18 cellular contexts compared by ENCODE assay signal in the genomic region with DNA sequence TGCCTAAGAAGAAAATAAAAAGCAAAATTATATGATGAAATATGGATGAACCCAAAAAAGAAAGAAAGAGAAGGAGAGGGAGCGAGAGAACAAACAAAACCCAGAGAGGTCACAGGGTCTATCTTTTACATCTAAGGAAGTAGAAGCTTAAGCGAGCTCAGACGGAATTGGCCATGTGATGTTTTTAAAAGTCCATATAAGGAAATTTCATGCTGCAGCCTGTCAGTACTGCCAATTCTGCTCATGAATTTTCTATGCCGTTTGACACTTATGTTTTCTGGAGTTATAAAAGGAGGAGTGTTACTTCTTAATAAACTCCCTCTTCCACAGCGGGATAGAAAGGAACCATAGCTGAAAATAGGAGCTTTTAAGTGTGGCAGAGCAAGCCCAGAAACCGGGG. TPM values are rescaled to one million over a fixed set of nuclear protein-coding genes. Genes with fewer than 3 reads are reported as not detected.
DNase-seq lines count a peak whose midpoint lies in the region; ATAC-seq and TF ChIP-seq lines count a peak whose summit lies in the region.
"Had no signal": no experiment of that assay in that cellular context is flagged by ENCODE, and none has a peak within 500 bp of the region (broad histone marks: within the 10 kb centered on the region; RNA-seq: fewer than 3 reads in every experiment).

No MANE protein-coding gene starts in this region.

- H3K36me3 Mint-ChIP-seq in WTC11 (no peaks in the 10 kb centered on the region), mesothelial cell of epicardium (no peaks in the 10 kb centered on the region)
- H3K36me3 Mint-ChIP-seq: activated naive CD4-positive, alpha-beta T cell treated with anti-CD3 and anti-CD28 coated beads, Interleukin-2, amount 50 U/mL, for 24 hours; CD4-positive, alpha-beta memory T cell had no signal

- intact Hi-C loops in lower lobe of right lung (cut with DNase I), result no loop called here

- no peaks in the 10 kb centered on the region for H3K27me3 ChIP-seq in lower lobe of right lung (ENCODE audit: low read depth)
- H3K27me3 ChIP-seq in tibial nerve, result peaks cover 0 to 16% of the 10 kb centered on the region in 2 donors
- H3K27me3 ChIP-seq: SJSA1, upper lobe of left lung had no signal

- no peak for TF ChIP-seq POLR2A in tibial nerve (IDR thresholded peaks at IDR 0.05)

- POLR2A ChIA-PET in WTC11 (lab: Charles Lee), result interaction anchor here (0.5 kb wide), 1 partner anchor 98 kb away, joined by 3 read pairs; no protein-coding TSS in a partner anchor

- 19 to 30% methylated on average over 6 of the region's 6 CpGs for WGBS in tibial nerve, 2 donors

- H3K4me1 Mint-ChIP-seq in WTC11, result peaks cover 18% of the 10 kb centered on the region
- H3K4me1 Mint-ChIP-seq in mesothelial cell of epicardium, result peaks cover 30% of the 10 kb centered on the region
- H3K4me1 Mint-ChIP-seq: activated naive CD4-positive, alpha-beta T cell treated with anti-CD3 and anti-CD28 coated beads, Interleukin-2, amount 50 U/mL, for 24 hours had no signal

- H3K9me3 ChIP-seq in lower lobe of right lung, result no peaks in the 10 kb centered on the region
- no peaks in the 10 kb centered on the region for H3K9me3 ChIP-seq in tibial nerve
- H3K9me3 ChIP-seq: SJSA1, upper lobe of left lung had no signal

- TF ChIP-seq CTCF in WTC11 (IDR thresholded peaks at IDR 0.05) (no peak), mesothelial cell of epicardium (IDR thresholded peaks at IDR 0.05; ENCODE audit: unreplicated experiment) (no peak), lower lobe of right lung (IDR thresholded peaks at IDR 0.05) (no peak), tibial nerve (IDR thresholded peaks at IDR 0.05) (no peak)

- H3K27ac Mint-ChIP-seq in WTC11 (peak overlapping the region; percentile 57; the same call in 1 of the 2 replicates), mesothelial cell of epicardium (peak overlapping the region; percentile 11)
- H3K27ac Mint-ChIP-seq: activated naive CD4-positive, alpha-beta T cell treated with anti-CD3 and anti-CD28 coated beads, Interleukin-2, amount 50 U/mL, for 24 hours; CD4-positive, alpha-beta memory T cell; T-helper 1 cell treated with Interleukin-12 subunit alpha and Interleukin-12 subunit beta and Interleukin-4 antibody, amounts not matched to agents 30 μg/mL and 1 μg/mL, for 36 hours had no signal

- H3K4me3 ChIP-seq in lower lobe of right lung (no peak overlapping the region), tibial nerve (no peak overlapping the region)
- H3K4me3 ChIP-seq: SJSA1, upper lobe of left lung had no signal

- H3K27me3 Mint-ChIP-seq in WTC11 (ENCODE audit: low read depth) (no peaks in the 10 kb centered on the region), mesothelial cell of epicardium (ENCODE audit: low read depth) (no peaks in the 10 kb centered on the region)

- TF ChIP-seq EP300 in tibial nerve (IDR thresholded peaks at IDR 0.05), result no peak

- H3K36me3 ChIP-seq in lower lobe of right lung (no peaks in the 10 kb centered on the region), tibial nerve (no peaks in the 10 kb centered on the region)
- H3K36me3 ChIP-seq: SJSA1, upper lobe of left lung had no signal

- H3K4me3 Mint-ChIP-seq in WTC11, result no peak overlapping the region
- H3K4me3 Mint-ChIP-seq in mesothelial cell of epicardium, result no peak overlapping the region
- H3K4me3 Mint-ChIP-seq: activated naive CD4-positive, alpha-beta T cell treated with anti-CD3 and anti-CD28 coated beads, Interleukin-2, amount 50 U/mL, for 24 hours; CD4-positive, alpha-beta memory T cell; T-helper 1 cell treated with Interleukin-12 subunit alpha and Interleukin-12 subunit beta and Interleukin-4 antibody, amounts not matched to agents 30 μg/mL and 1 μg/mL, for 36 hours had no signal

- no peak overlapping the region for H3K27ac ChIP-seq in lower lobe of right lung
- no peak overlapping the region for H3K27ac ChIP-seq in tibial nerve
- H3K27ac ChIP-seq: SJSA1, upper lobe of left lung had no signal

- CTCF ChIA-PET in WTC11 (lab: Charles Lee), result interaction anchor here (0.6 to 2.6 kb wide), 15 partner anchors 9 to 344 kb away, joined by 3 to 13 read pairs (median 4); a partner anchor contains a TSS

- DNase-seq in H4 (ENCODE audit: low spot score) (peak; percentile 20), MV-4-11 (lab: John Stamatoyannopoulos, UW) (peak; percentile 22), WTC11 (ENCODE audit: low spot score) (no peak), mesothelial cell of epicardium (ENCODE audit: low spot score in 2 of 2, unreplicated experiment in 2 of 2) (no peak), HuH-7.5 (ENCODE audit: low spot score) (no peak), NCI-H82 treated with DMSO at 0.1 percent for 48 hours (lab: John Stamatoyannopoulos, UW; ENCODE audit: unreplicated experiment) (no peak), lower lobe of right lung (no peak), tibial nerve (ENCODE audit: low spot score in 2 of 2) (no peak)
- DNase-seq: activated CD4-positive, alpha-beta T cell treated with anti-CD3 and anti-CD28 coated beads, Interleukin-2, amount 50 U/mL, for 1 hour; kidney glomerular epithelial cell; upper lobe of left lung had no signal

- no peak for ATAC-seq in WTC11
- no peak for ATAC-seq in lower lobe of right lung
- ATAC-seq: Panc1 had no signal

- no peaks in the 10 kb centered on the region for H3K9me3 Mint-ChIP-seq in WTC11
- no peaks in the 10 kb centered on the region for H3K9me3 Mint-ChIP-seq in mesothelial cell of epicardium
- H3K9me3 Mint-ChIP-seq: activated naive CD4-positive, alpha-beta T cell treated with anti-CD3 and anti-CD28 coated beads, Interleukin-2, amount 50 U/mL, for 24 hours; CD4-positive, alpha-beta memory T cell; T-helper 1 cell treated with Interleukin-12 subunit alpha and Interleukin-12 subunit beta and Interleukin-4 antibody, amounts not matched to agents 30 μg/mL and 1 μg/mL, for 36 hours had no signal

- H3K4me1 ChIP-seq in lower lobe of right lung, result no peaks in the 10 kb centered on the region
- no peaks in the 10 kb centered on the region for H3K4me1 ChIP-seq in tibial nerve
- H3K4me1 ChIP-seq: SJSA1, upper lobe of left lung had no signal

TF ChIP-seq in WTC11, 78 proteins besides CTCF, POLR2A, EP300 and RAD21:
- TF ChIP-seq, protein P1, sequence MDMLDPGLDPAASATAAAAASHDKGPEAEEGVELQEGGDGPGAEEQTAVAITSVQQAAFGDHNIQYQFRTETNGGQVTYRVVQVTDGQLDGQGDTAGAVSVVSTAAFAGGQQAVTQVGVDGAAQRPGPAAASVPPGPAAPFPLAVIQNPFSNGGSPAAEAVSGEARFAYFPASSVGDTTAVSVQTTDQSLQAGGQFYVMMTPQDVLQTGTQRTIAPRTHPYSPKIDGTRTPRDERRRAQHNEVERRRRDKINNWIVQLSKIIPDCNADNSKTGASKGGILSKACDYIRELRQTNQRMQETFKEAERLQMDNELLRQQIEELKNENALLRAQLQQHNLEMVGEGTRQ (CRISPR knock-in tag; IDR thresholded peaks at IDR 0.05), result peak; percentile 42; the same call in 1 of the 2 replicates
- TF ChIP-seq, protein P2, sequence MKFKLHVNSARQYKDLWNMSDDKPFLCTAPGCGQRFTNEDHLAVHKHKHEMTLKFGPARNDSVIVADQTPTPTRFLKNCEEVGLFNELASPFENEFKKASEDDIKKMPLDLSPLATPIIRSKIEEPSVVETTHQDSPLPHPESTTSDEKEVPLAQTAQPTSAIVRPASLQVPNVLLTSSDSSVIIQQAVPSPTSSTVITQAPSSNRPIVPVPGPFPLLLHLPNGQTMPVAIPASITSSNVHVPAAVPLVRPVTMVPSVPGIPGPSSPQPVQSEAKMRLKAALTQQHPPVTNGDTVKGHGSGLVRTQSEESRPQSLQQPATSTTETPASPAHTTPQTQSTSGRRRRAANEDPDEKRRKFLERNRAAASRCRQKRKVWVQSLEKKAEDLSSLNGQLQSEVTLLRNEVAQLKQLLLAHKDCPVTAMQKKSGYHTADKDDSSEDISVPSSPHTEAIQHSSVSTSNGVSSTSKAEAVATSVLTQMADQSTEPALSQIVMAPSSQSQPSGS (CRISPR knock-in tag; IDR thresholded peaks at IDR 0.05; ENCODE audit: borderline replicate concordance, low read depth), result no peak

RNA-seq across cellular contexts. Expression of a gene that starts 32.9 kb away (rescaled TPM):
- 0.06 TPM in 1 of 2 replicates, not detected in the other for total RNA-seq in H4 (2014; rRNA removed; shearing (Covaris generic))
- total RNA-seq in WTC11 (2021) (2.1 to 2.4 TPM (median 2.2 TPM) in 3 replicates), mesothelial cell of epicardium (6.1 TPM in 3 replicates), lower lobe of right lung (not detected), tibial nerve (under 1 TPM in 1 of 4 donors, not detected in 3; 0.22 TPM)
- total RNA-seq: CD4-positive, alpha-beta memory T cell; IMR-90; pulmonary artery endothelial cell; SJSA1; upper lobe of left lung had no signal

Comparison
In these comparisons a context has a peak if more than half of its experiments do, and no peak if none do; other contexts are left out.
1. DNase-seq: peak in H4 (single experiment) and MV-4-11 (single experiment); none in WTC11 (single experiment), mesothelial cell of epicardium (0 of 2), HuH-7.5 (single experiment), NCI-H82 treated with DMSO at 0.1 percent for 48 hours (single experiment), lower lobe of right lung (single experiment) and tibial nerve (0 of 2).